ENCODE assay signal across 9 cellular contexts in the genomic region with DNA sequence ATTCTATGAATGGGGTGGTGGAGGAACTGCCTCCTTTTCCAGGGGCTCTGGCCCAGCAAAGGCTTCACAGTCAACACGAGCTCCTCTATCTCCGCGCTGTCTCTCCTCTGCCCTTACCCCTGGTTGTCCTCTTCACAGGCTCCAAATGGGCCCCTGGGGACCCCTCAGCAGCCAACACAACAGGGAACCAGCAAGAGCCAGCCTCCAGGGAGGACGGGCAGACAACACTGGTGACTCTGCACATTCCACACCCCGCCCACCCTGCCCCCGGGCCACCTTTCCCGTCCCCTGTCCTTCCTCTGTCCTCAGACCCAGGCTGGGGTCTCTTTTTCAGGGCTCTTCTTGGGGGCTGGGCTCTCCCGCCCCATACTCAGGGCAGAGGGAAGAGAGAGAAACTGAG. TPM values are rescaled to one million over a fixed set of nuclear protein-coding genes. Genes with fewer than 3 reads are reported as not detected.
A peak's percentile ranks its signal among the peaks of the same experiment; 100 is the strongest.
DNase-seq lines count a peak whose midpoint lies in the region; ATAC-seq lines count a peak whose summit lies in the region.
"Had no signal": no experiment of that assay in that cellular context is flagged by ENCODE, and none has a peak within 500 bp of the region (broad histone marks: within the 10 kb centered on the region; RNA-seq: fewer than 3 reads in every experiment).

No MANE protein-coding gene starts in this region.

- DNase-seq in NCI-H82 (lab: John Stamatoyannopoulos, UW) (peak; percentile 57), NCI-H82 treated with DMSO at 0.1 percent for 48 hours (lab: John Stamatoyannopoulos, UW; ENCODE audit: unreplicated experiment) (no peak), SJCRH30 (no peak), left ventricle myocardium superior (peak; percentile 49)

- intact Hi-C loops in left ventricle myocardium superior (cut with micrococcal nuclease): loop anchor here (5.0 kb wide), 1 partner anchor 63 kb away; no protein-coding TSS in a partner anchor

- H3K4me1 Mint-ChIP-seq in stimulated activated memory B cell treated with anti-CD40 and anti-IgM and Interleukin-4, amounts not matched to agents 10 μg/mL and 1 μg/mL and 100 μg/mL, for 72 hours: peaks cover 33% of the 10 kb centered on the region

- peak overlapping the region; percentile 81 for H3K27ac Mint-ChIP-seq in stimulated activated memory B cell treated with anti-CD40 and anti-IgM and Interleukin-4, amounts not matched to agents 10 μg/mL and 1 μg/mL and 100 μg/mL, for 72 hours

- no peaks in the 10 kb centered on the region for H3K9me3 ChIP-seq in SJCRH30 (replicated peaks)

- peak overlapping the region; percentile 34 for H3K4me3 ChIP-seq in SJCRH30

- H3K9me3 Mint-ChIP-seq in stimulated activated memory B cell treated with anti-CD40 and anti-IgM and Interleukin-4, amounts not matched to agents 10 μg/mL and 1 μg/mL and 100 μg/mL, for 72 hours: no peaks in the 10 kb centered on the region

- no peaks in the 10 kb centered on the region for H3K36me3 ChIP-seq in SJCRH30

- no peaks in the 10 kb centered on the region for H3K27me3 ChIP-seq in SJCRH30

- peaks cover 51% of the 10 kb centered on the region for H3K27me3 Mint-ChIP-seq in stimulated activated memory B cell treated with anti-CD40 and anti-IgM and Interleukin-4, amounts not matched to agents 10 μg/mL and 1 μg/mL and 100 μg/mL, for 72 hours

- H3K27ac ChIP-seq in SJCRH30: no peak overlapping the region

- H3K36me3 Mint-ChIP-seq in stimulated activated memory B cell treated with anti-CD40 and anti-IgM and Interleukin-4, amounts not matched to agents 10 μg/mL and 1 μg/mL and 100 μg/mL, for 72 hours: no peaks in the 10 kb centered on the region

- ATAC-seq in left ventricle myocardium superior (peak; percentile 41), HG02610 (IDR thresholded peaks at IDR 0.05; ENCODE audit: unreplicated experiment) (no peak), HG02885 (IDR thresholded peaks at IDR 0.05; ENCODE audit: poor library complexity, unreplicated experiment) (no peak), GM19035 (IDR thresholded peaks at IDR 0.05; ENCODE audit: unreplicated experiment) (no peak)
- ATAC-seq in stimulated activated memory B cell treated with anti-CD40 and anti-IgM and Interleukin-4, amounts not matched to agents 10 μg/mL and 1 μg/mL and 100 μg/mL, for 72 hours: peak; percentile 52

- peak overlapping the region; percentile 65 for H3K4me3 Mint-ChIP-seq in stimulated activated memory B cell treated with anti-CD40 and anti-IgM and Interleukin-4, amounts not matched to agents 10 μg/mL and 1 μg/mL and 100 μg/mL, for 72 hours

- peaks cover 28% of the 10 kb centered on the region for H3K4me1 ChIP-seq in SJCRH30

RNA-seq across cellular contexts. Expression of gene ETV3, which starts 17.5 kb away (rescaled TPM):
- 12.2 and 12.5 TPM in 2 replicates for total RNA-seq in SJCRH30 (2014; rRNA removed; shearing (Covaris generic))
- 16.8 TPM for total RNA-seq in left ventricle myocardium superior

RNA-seq across cellular contexts. Expression of gene ETV3L, which starts 56.0 kb away (rescaled TPM):
- 0.05 TPM in 1 of 2 replicates, not detected in the other for total RNA-seq in SJCRH30 (2014; rRNA removed; shearing (Covaris generic))
- total RNA-seq in left ventricle myocardium superior: not detected
- total RNA-seq: liver had no signal

Comparison
In these comparisons a context has a peak if more than half of its experiments do, and no peak if none do; other contexts are left out.
1. DNase-seq: peak in NCI-H82 (single experiment) and left ventricle myocardium superior (single experiment); none in NCI-H82 treated with DMSO at 0.1 percent for 48 hours (single experiment) and SJCRH30 (0 of 2).
2. ATAC-seq: peak in left ventricle myocardium superior (single experiment) and stimulated activated memory B cell treated with anti-CD40 and anti-IgM and Interleukin-4, amounts not matched to agents 10 μg/mL and 1 μg/mL and 100 μg/mL, for 72 hours (single experiment); none in HG02610 (single experiment), HG02885 (single experiment) and GM19035 (single experiment).